In the genomic region with DNA sequence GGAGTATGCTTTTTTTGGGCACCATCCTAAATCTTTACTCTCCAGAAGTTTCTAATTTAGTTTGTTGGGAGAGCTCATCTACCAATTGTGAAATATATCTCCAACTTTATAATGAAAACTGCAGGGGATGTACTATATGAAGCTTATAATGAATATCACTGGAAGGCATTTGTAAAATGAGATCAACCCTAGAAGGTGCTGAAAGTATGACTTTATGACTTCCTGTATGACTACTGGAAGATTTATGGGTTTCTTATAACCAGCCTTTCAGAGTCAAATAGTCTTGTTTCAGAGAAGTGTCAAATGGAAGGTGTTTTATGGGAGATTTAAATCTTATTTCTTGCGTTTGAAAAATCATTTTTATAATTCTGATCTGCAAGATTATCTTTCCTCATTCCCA, we compare ENCODE assay signal across 22 cellular contexts.
DNase-seq lines count a peak whose midpoint lies in the region; ATAC-seq, FAIRE-seq and TF ChIP-seq lines count a peak whose summit lies in the region.
"Had no signal": no experiment of that assay in that cellular context is flagged by ENCODE, and none has a peak within 500 bp of the region (broad histone marks: within the 10 kb centered on the region; RNA-seq: fewer than 3 reads in every experiment).

No MANE protein-coding gene starts in this region.

- no peak overlapping the region for H3K18ac ChIP-seq in H1 (ENCODE audit: extremely low read depth, low read length)

- CTCF ChIA-PET in HEK293T (lab: Yijun Ruan, JAX) (no interaction called here), H1 (lab: Charles Lee; ENCODE audit: partially characterized antibody) (interaction anchor here (0.5 to 2.5 kb wide), 4 partner anchors 13 to 168 kb away, joined by 3 to 11 read pairs (median 3); no protein-coding TSS in a partner anchor)

- no peak for TF ChIP-seq RAD21 in H1 (IDR thresholded peaks at IDR 0.05 in 1 of 2, conservative IDR thresholded peaks at IDR 0.05 in 1 of 2; ENCODE audit: low read depth in 2 of 2, low read length in 2 of 2)

- H3K27me3 ChIP-seq in H1 (replicated peaks in 1 of 4; ENCODE audit: control insufficient read depth in 3 of 4, extremely low read depth in 1 of 4, insufficient read depth in 3 of 4, low read length in 3 of 4) (no peaks in the 10 kb centered on the region), Peyer's patch (no peaks in the 10 kb centered on the region), gastroesophageal sphincter (no peaks in the 10 kb centered on the region)
- H3K27me3 ChIP-seq: BLaER1 treated with 17β-estradiol and CSF1 and Interleukin-3, amounts not matched to agents 10 nM and 100 nM had no signal

- 0 out of 2 replicates have a peak overlapping the region, but pooled peaks have one; percentile 92 for H2BK15ac ChIP-seq in H1 (ENCODE audit: low read length)

- H2BK12ac ChIP-seq in H1 (ENCODE audit: low read depth, low read length): no peak overlapping the region

- H3K23ac ChIP-seq in H1 (ENCODE audit: insufficient read length): no peak overlapping the region

- H2BK120ac ChIP-seq in H1 (replicated peaks; ENCODE audit: low read depth, low read length): no peak overlapping the region

- DNase-seq in HEK293T (ENCODE audit: extremely low spot score): no peak
- DNase-seq in MV-4-11 (lab: John Stamatoyannopoulos, UW): peak; percentile 14
- DNase-seq in H1 (ENCODE audit: low read depth in 1 of 2, low spot score in 2 of 2): no peak
- DNase-seq in T-helper 1 cell: no peak
- no peak for DNase-seq in Peyer's patch
- no peak for DNase-seq in T-helper 17 cell
- DNase-seq: Caco-2; CD4-positive, alpha-beta memory T cell; DMS 273 treated with DMSO at 0.1 percent for 48 hours; DMS79 treated with DMSO at 0.1 percent for 48 hours; H9; NCI-H1092; NCI-H1436 treated with DMSO at 0.1 percent for 48 hours; NCI-H2029; NCI-H226; NCI-H510A treated with DMSO at 0.1 percent for 48 hours; NCI-H748 treated with DMSO at 0.1 percent for 48 hours; NK-92 treated with Interleukin-12 subunit alpha and Interleukin-12 subunit beta, amount 100 ng/mL, for 24 hours; Right ventricle myocardium superior had no signal

- no peak overlapping the region for H2BK5ac ChIP-seq in H1 (ENCODE audit: low read depth, low read length)

- H3K4me3 ChIP-seq in H1 (ENCODE audit: extremely low read depth in 1 of 4, insufficient read depth in 2 of 4, low read depth in 3 of 4, low read length in 4 of 4): no peak overlapping the region
- H3K4me3 ChIP-seq in Peyer's patch: no peak overlapping the region
- H3K4me3 ChIP-seq in gastroesophageal sphincter: no peak overlapping the region
- H3K4me3 ChIP-seq: BLaER1 treated with 17β-estradiol and CSF1 and Interleukin-3, amounts not matched to agents 10 nM and 100 nM; GM12878 had no signal

- POLR2A ChIA-PET in HEK293T (lab: Yijun Ruan, JAX): no interaction called here
- POLR2A ChIA-PET in H1 (lab: Charles Lee; ENCODE audit: partially characterized antibody): interaction anchor here (2.1 kb wide), 1 partner anchor 15 kb away, joined by 7 read pairs; no protein-coding TSS in a partner anchor

- H3K9ac ChIP-seq in H1 (replicated peaks in 1 of 4; ENCODE audit: extremely low read depth in 1 of 4, low read depth in 3 of 4, low read length in 3 of 4): no peak overlapping the region
- H3K9ac ChIP-seq: BLaER1 treated with 17β-estradiol and CSF1 and Interleukin-3, amounts not matched to agents 10 nM and 100 nM had no signal

- H3K79me1 ChIP-seq in H1 (ENCODE audit: low read depth, low read length): no peaks in the 10 kb centered on the region

- H2BK20ac ChIP-seq in H1 (ENCODE audit: low read length): no peak overlapping the region

- no peak for FAIRE-seq in H1 (lab: Jason Lieb, UNC)
- FAIRE-seq: GM12878 had no signal

- H3K4ac ChIP-seq in H1 (replicated peaks; ENCODE audit: insufficient read length, low read depth, low read length): no peak overlapping the region

- TF ChIP-seq CTCF in H1 (IDR thresholded peaks at IDR 0.05; ENCODE audit: control extremely low read depth in 1 of 3, insufficient read depth in 1 of 3, low read depth in 1 of 3, low read length in 3 of 3) (no peak), Peyer's patch (IDR thresholded peaks at IDR 0.05) (no peak), gastroesophageal sphincter (IDR thresholded peaks at IDR 0.05) (no peak)

- H2AFZ ChIP-seq in H1 (ENCODE audit: low read length): no peak overlapping the region

- H3K4me1 Mint-ChIP-seq in T-helper 17 cell: no peaks in the 10 kb centered on the region
- H3K4me1 Mint-ChIP-seq: CD4-positive, alpha-beta memory T cell had no signal

- H4K8ac ChIP-seq in H1 (ENCODE audit: extremely low read depth, insufficient read depth, low read length): no peak overlapping the region

- no peaks in the 10 kb centered on the region for H3K36me3 Mint-ChIP-seq in T-helper 17 cell (ENCODE audit: low read depth)
- H3K36me3 Mint-ChIP-seq: CD4-positive, alpha-beta memory T cell had no signal

- no peak overlapping the region for H3K4me2 ChIP-seq in H1 (ENCODE audit: insufficient read depth in 1 of 2, low read depth in 2 of 2, low read length in 2 of 2)
- H3K4me2 ChIP-seq: BLaER1 treated with 17β-estradiol and CSF1 and Interleukin-3, amounts not matched to agents 10 nM and 100 nM had no signal

- H3K9me3 ChIP-seq in H1 (ENCODE audit: insufficient read depth in 2 of 2, low read depth in 1 of 2, low read length in 1 of 2): no peaks in the 10 kb centered on the region
- H3K9me3 ChIP-seq in Peyer's patch: no peaks in the 10 kb centered on the region
- H3K9me3 ChIP-seq in T-helper 17 cell (ENCODE audit: control insufficient read depth, low read length, poor library complexity, severe bottlenecking): no peaks in the 10 kb centered on the region
- H3K9me3 ChIP-seq in gastroesophageal sphincter: peaks cover 0 to 8% (median 0%) of the 10 kb centered on the region in 3 donors
- H3K9me3 ChIP-seq: Caco-2 had no signal

- H2AK5ac ChIP-seq in H1 (ENCODE audit: low read depth, low read length): peak overlapping the region; percentile 86; the same call in 1 of the 2 replicates

- H3K79me2 ChIP-seq in H1 (ENCODE audit: control insufficient read depth in 1 of 2, insufficient read depth in 2 of 2, low read length in 2 of 2): no peaks in the 10 kb centered on the region

- no peak overlapping the region for H3K27ac Mint-ChIP-seq in T-helper 17 cell
- H3K27ac Mint-ChIP-seq: CD4-positive, alpha-beta memory T cell; H9 had no signal

- H3K4me3 Mint-ChIP-seq in T-helper 17 cell: no peak overlapping the region
- H3K4me3 Mint-ChIP-seq: CD4-positive, alpha-beta memory T cell; H9 had no signal

- no peak for TF ChIP-seq POLR2A in H1 (IDR thresholded peaks at IDR 0.05; ENCODE audit: control extremely low read depth in 1 of 2, low read depth in 2 of 2, low read length in 2 of 2)
- no peak for TF ChIP-seq POLR2A in Peyer's patch (IDR thresholded peaks at IDR 0.05)
- TF ChIP-seq POLR2A in gastroesophageal sphincter (IDR thresholded peaks at IDR 0.05): no peak

- peaks cover 5% of the 10 kb centered on the region for H3K27me3 Mint-ChIP-seq in T-helper 17 cell
- H3K27me3 Mint-ChIP-seq: CD4-positive, alpha-beta memory T cell had no signal

- H4K91ac ChIP-seq in H1 (replicated peaks; ENCODE audit: insufficient read length, low read length): no peak overlapping the region

- no peaks in the 10 kb centered on the region for H4K20me1 ChIP-seq in H1 (replicated peaks in 1 of 2; ENCODE audit: control insufficient read depth in 1 of 2, insufficient read depth in 2 of 2, low read length in 2 of 2)
- H4K20me1 ChIP-seq: BLaER1 treated with 17β-estradiol and CSF1 and Interleukin-3, amounts not matched to agents 10 nM and 100 nM had no signal

- ATAC-seq in T-helper 17 cell: no peak
- no peak for ATAC-seq in gastroesophageal sphincter
- ATAC-seq: GM12878 had no signal

- H3K4me1 ChIP-seq in H1 (replicated peaks in 1 of 4; ENCODE audit: control insufficient read depth in 3 of 4, insufficient read depth in 4 of 4, low read length in 3 of 4) (peaks cover 0 to 4% (median 2%) of the 10 kb centered on the region in 4 experiments; a peak in 3 of 7 replicates), Peyer's patch (no peaks in the 10 kb centered on the region), gastroesophageal sphincter (no peaks in the 10 kb centered on the region)
- H3K4me1 ChIP-seq: BLaER1 treated with 17β-estradiol and CSF1 and Interleukin-3, amounts not matched to agents 10 nM and 100 nM; Caco-2 had no signal

- H3K36me3 ChIP-seq in H1 (ENCODE audit: control insufficient read depth in 2 of 4, insufficient read depth in 4 of 4, low read length in 3 of 4) (no peaks in the 10 kb centered on the region), Peyer's patch (no peaks in the 10 kb centered on the region), gastroesophageal sphincter (no peaks in the 10 kb centered on the region)
- H3K36me3 ChIP-seq: BLaER1 treated with 17β-estradiol and CSF1 and Interleukin-3, amounts not matched to agents 10 nM and 100 nM had no signal

- no peak for TF ChIP-seq EP300 in H1 (IDR thresholded peaks at IDR 0.05; ENCODE audit: borderline replicate concordance in 1 of 2, low read depth in 2 of 2, low read length in 2 of 2)
- no peak for TF ChIP-seq EP300 in gastroesophageal sphincter (IDR thresholded peaks at IDR 0.05)

- H3K14ac ChIP-seq in H1 (ENCODE audit: insufficient read length): no peak overlapping the region

- 77% methylated on average over 1 of the region's 1 CpG; no CpG with 5 or more reads in 1 of the 2 experiments for WGBS in H1 (ENCODE audit: extremely low coverage in 1 of 2, insufficient coverage in 1 of 2, insufficient read length in 1 of 2, insufficient replicate concordance in 2 of 2, low coverage in 1 of 2, low lambda C conversion rate in 2 of 2, missing lambda C conversion rate in 1 of 2), 2 experiments
- 53 to 64% methylated on average over 1 of the region's 1 CpG for WGBS in gastroesophageal sphincter (ENCODE audit: low coverage in 1 of 2), 2 donors

- H3K56ac ChIP-seq in H1 (replicated peaks; ENCODE audit: insufficient read length, low read depth, low read length): no peak overlapping the region

- no peaks in the 10 kb centered on the region for H3K23me2 ChIP-seq in H1 (ENCODE audit: low read depth, low read length)

- H4K5ac ChIP-seq in H1 (ENCODE audit: insufficient read length, low read depth, low read length): no peak overlapping the region

- no peak overlapping the region for H3K27ac ChIP-seq in H1 (ENCODE audit: low read depth, low read length)
- no peak overlapping the region for H3K27ac ChIP-seq in Peyer's patch
- no peak overlapping the region for H3K27ac ChIP-seq in gastroesophageal sphincter
- H3K27ac ChIP-seq: BLaER1 treated with 17β-estradiol and CSF1 and Interleukin-3, amounts not matched to agents 10 nM and 100 nM had no signal

TF ChIP-seq in HEK293T, 16 proteins besides CTCF, POLR2A, EP300 and RAD21 (continues in another document):
- no peak for TF ChIP-seq SP1 (IDR thresholded peaks at IDR 0.05)

TF ChIP-seq in H1, 55 proteins besides CTCF, POLR2A, EP300 and RAD21 (continues in another document):
- no peak for TF ChIP-seq CEBPB (IDR thresholded peaks at IDR 0.05; ENCODE audit: low read depth, low read length)
- no peak for TF ChIP-seq GABPA (IDR thresholded peaks at IDR 0.05; ENCODE audit: borderline replicate concordance, insufficient read depth, low read length)
- TF ChIP-seq CHD1 (IDR thresholded peaks at IDR 0.05; ENCODE audit: low read depth, low read length): no peak
- TF ChIP-seq BCL11A (IDR thresholded peaks at IDR 0.05; ENCODE audit: low read depth in 2 of 2, low read length in 2 of 2): no peak
